6 cellular contexts compared by ENCODE assay signal in the genomic region with DNA sequence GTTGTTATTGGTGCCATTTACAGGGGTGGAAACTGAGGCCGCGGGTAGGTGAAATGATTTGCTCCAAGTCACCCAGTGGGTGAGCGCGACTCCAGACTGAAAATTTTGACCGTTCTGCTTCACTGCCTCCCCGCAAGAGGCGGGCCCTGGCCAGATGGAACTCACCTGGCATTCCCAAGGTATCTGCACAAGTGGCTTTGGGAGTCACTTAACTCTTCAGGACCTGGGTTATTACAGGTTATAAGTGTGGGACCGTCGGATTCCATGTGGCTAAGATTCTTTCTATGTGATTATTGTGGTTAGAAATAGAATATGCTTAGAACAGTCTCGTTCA. TPM values are rescaled to one million over a fixed set of nuclear protein-coding genes. Genes with fewer than 3 reads are reported as not detected.
DNase-seq lines count a peak whose midpoint lies in the region; ATAC-seq and TF ChIP-seq lines count a peak whose summit lies in the region.

No MANE protein-coding gene starts in this region.

- no peaks in the 10 kb centered on the region for H4K20me1 ChIP-seq in Karpas-422 (ENCODE audit: insufficient read depth, low read depth, low read length)

- H3K4me3 Mint-ChIP-seq in stimulated activated naive CD8-positive, alpha-beta T cell treated with anti-CD3 and anti-CD28 coated beads, Interleukin-15, amount 100 ng/mL, for 72 hours = peak overlapping the region; percentile 90 to 92

- H3K27ac ChIP-seq in Karpas-422 (ENCODE audit: low read length) = no peak overlapping the region
- H3K27ac ChIP-seq in esophagus (ENCODE audit: low read depth in 2 of 2, low read length in 1 of 2) = peak overlapping the region; percentile 54 to 77

- peak overlapping the region; percentile 92 for H3K4me3 ChIP-seq in AG10803 (ENCODE audit: low read length)
- H3K4me3 ChIP-seq in Karpas-422 (ENCODE audit: low read length) = peak overlapping the region; percentile 99
- peak overlapping the region; percentile 66 to 90 for H3K4me3 ChIP-seq in esophagus (ENCODE audit: low read depth in 1 of 2, low read length in 2 of 2)

- no peaks in the 10 kb centered on the region for H3K36me3 ChIP-seq in Karpas-422 (ENCODE audit: insufficient read depth, low read length)
- H3K36me3 ChIP-seq in esophagus (ENCODE audit: control insufficient read depth in 2 of 2, insufficient read depth in 2 of 2, low read length in 1 of 2) = no peaks in the 10 kb centered on the region

- ATAC-seq in stimulated activated naive CD8-positive, alpha-beta T cell treated with anti-CD3 and anti-CD28 coated beads, Interleukin-15, amount 100 ng/mL, for 72 hours = no peak

- H2AFZ ChIP-seq in Karpas-422 (ENCODE audit: low read length) = peak overlapping the region; percentile 79

- H3K4me1 ChIP-seq in Karpas-422 (ENCODE audit: low read length) (peaks cover 18% of the 10 kb centered on the region), esophagus (ENCODE audit: control insufficient read depth in 2 of 2, insufficient read depth in 2 of 2, low read length in 1 of 2) (peaks cover 0 to 2% of the 10 kb centered on the region in 2 donors)

- no peak for DNase-seq in AG10803 (ENCODE audit: low read depth)
- DNase-seq in Karpas-422 = no peak
- DNase-seq in stimulated activated naive CD8-positive, alpha-beta T cell treated with anti-CD3 and anti-CD28 coated beads, Interleukin-15, amount 100 ng/mL, for 72 hours = no peak
- DNase-seq in activated effector memory CD4-positive, alpha-beta T cell treated with anti-CD3 and anti-CD28 coated beads, Interleukin-2, amount 50 U/mL, for 16 hours = no peak
- no peak for DNase-seq in SIG-M5 treated with dmso at 0.1 percent for 504 hours (lab: John Stamatoyannopoulos, UW; ENCODE audit: unreplicated experiment)

- H3K9me3 Mint-ChIP-seq in stimulated activated naive CD8-positive, alpha-beta T cell treated with anti-CD3 and anti-CD28 coated beads, Interleukin-15, amount 100 ng/mL, for 72 hours = no peaks in the 10 kb centered on the region

- H3K27ac Mint-ChIP-seq in stimulated activated naive CD8-positive, alpha-beta T cell treated with anti-CD3 and anti-CD28 coated beads, Interleukin-15, amount 100 ng/mL, for 72 hours = peak overlapping the region; percentile 92 to 95

- H3K9me3 ChIP-seq in Karpas-422 (ENCODE audit: low read length) (peaks cover 6% of the 10 kb centered on the region), esophagus (ENCODE audit: control insufficient read depth in 2 of 2, insufficient read depth in 1 of 2, low read depth in 1 of 2, low read length in 1 of 2) (no peaks in the 10 kb centered on the region)

- H3K27me3 ChIP-seq in Karpas-422 (ENCODE audit: low read length) = no peaks in the 10 kb centered on the region; the same call in 1 of the 2 replicates
- H3K27me3 ChIP-seq in esophagus (ENCODE audit: control insufficient read depth in 1 of 2, insufficient read depth in 2 of 2, low read length in 2 of 2) = no peaks in the 10 kb centered on the region

- no peaks in the 10 kb centered on the region for H3K9me2 ChIP-seq in Karpas-422 (replicated peaks; ENCODE audit: insufficient read depth, low read length)

- TF ChIP-seq CTCF in AG10803 (conservative IDR thresholded peaks at IDR 0.05; ENCODE audit: low read length) = no peak

- H3K27me3 Mint-ChIP-seq in stimulated activated naive CD8-positive, alpha-beta T cell treated with anti-CD3 and anti-CD28 coated beads, Interleukin-15, amount 100 ng/mL, for 72 hours = no peaks in the 10 kb centered on the region

- peak overlapping the region; percentile 97 for H3K4me2 ChIP-seq in Karpas-422 (ENCODE audit: low read depth, low read length, poor library complexity, severe bottlenecking)

- WGBS in esophagus, 2 donors = 1% methylated on average over 10 of the region's 10 CpGs

- H3K79me2 ChIP-seq in Karpas-422 (ENCODE audit: low read length) = peaks cover 42% of the 10 kb centered on the region

- peaks cover 27% of the 10 kb centered on the region for H3K4me1 Mint-ChIP-seq in stimulated activated naive CD8-positive, alpha-beta T cell treated with anti-CD3 and anti-CD28 coated beads, Interleukin-15, amount 100 ng/mL, for 72 hours

- H3K9ac ChIP-seq in Karpas-422 (ENCODE audit: low read length) = peak overlapping the region; percentile 80

RNA-seq across cellular contexts. Expression of a gene that starts 0.6 kb away (rescaled TPM):
- 56.7 and 97.0 TPM in 2 replicates for total RNA-seq in Karpas-422 (2014; rRNA removed; shearing (Covaris generic); ENCODE audit: low replicate concordance)
- polyA plus RNA-seq in esophagus = 10 to 100 TPM; 15.2 to 26.3 TPM

RNA-seq across cellular contexts. Expression of a gene that starts 6.4 kb away (rescaled TPM):
- not detected in 2 replicates for total RNA-seq in Karpas-422 (2014; rRNA removed; shearing (Covaris generic); ENCODE audit: low replicate concordance)
- polyA plus RNA-seq in esophagus = not detected

RNA-seq across cellular contexts. Expression of a gene that starts 31.8 kb away (rescaled TPM):
- total RNA-seq in Karpas-422 (2014; rRNA removed; shearing (Covaris generic); ENCODE audit: low replicate concordance) = not detected in 2 replicates
- under 1 TPM; 0.11 to 0.92 TPM for polyA plus RNA-seq in esophagus

RNA-seq across cellular contexts. Expression of a gene that starts 37.5 kb away (rescaled TPM):
- total RNA-seq in Karpas-422 (2014; rRNA removed; shearing (Covaris generic); ENCODE audit: low replicate concordance) = 372 and 428 TPM in 2 replicates
- 100 to 1,000 TPM; 165 to 213 TPM for polyA plus RNA-seq in esophagus

RNA-seq across cellular contexts. Expression of a gene that starts 45.0 kb away (rescaled TPM):
- total RNA-seq in Karpas-422 (2014; rRNA removed; shearing (Covaris generic); ENCODE audit: low replicate concordance) = 5.2 and 6.0 TPM in 2 replicates
- polyA plus RNA-seq in esophagus = 1 to 10 TPM; 1.4 TPM
